Comparison of ENCODE assay signal across 10 cellular contexts in genomic region chr1:169529068-169529642, GRCh38. TPM values are rescaled to one million over a fixed set of nuclear protein-coding genes. Genes with fewer than 3 reads are reported as not detected.
A peak's percentile ranks its signal among the peaks of the same experiment; 100 is the strongest.
DNase-seq lines count a peak whose midpoint lies in the region; ATAC-seq, FAIRE-seq and TF ChIP-seq lines count a peak whose summit lies in the region.
"Had no signal": no experiment of that assay in that cellular context is flagged by ENCODE, and none has a peak within 500 bp of the region (broad histone marks: within the 10 kb centered on the region; RNA-seq: fewer than 3 reads in every experiment).

No MANE protein-coding gene starts in this region.

- no peak overlapping the region for H2AFZ ChIP-seq in keratinocyte (ENCODE audit: control insufficient read depth, low read length)

- H3K4me1 ChIP-seq in SJCRH30 (peaks cover 39% of the 10 kb centered on the region), keratinocyte (ENCODE audit: control insufficient read depth, extremely low read depth, insufficient read depth, low read length) (peaks cover 32% of the 10 kb centered on the region), uterus (no peaks in the 10 kb centered on the region)
- H3K4me1 ChIP-seq: BLaER1, SJSA1 had no signal

- peak; percentile 94 for FAIRE-seq in keratinocyte (lab: Jason Lieb, UNC)

- no peak for ATAC-seq in HG03139 (IDR thresholded peaks at IDR 0.05; ENCODE audit: unreplicated experiment)
- ATAC-seq in HG02798 (IDR thresholded peaks at IDR 0.05; ENCODE audit: poor library complexity, unreplicated experiment): no peak

- H3K9me1 ChIP-seq in keratinocyte (ENCODE audit: control insufficient read depth, extremely low read depth, insufficient read depth, low read length): no peaks in the 10 kb centered on the region

- TF ChIP-seq POLR2A in uterus (IDR thresholded peaks at IDR 0.05): no peak

- no peaks in the 10 kb centered on the region for H3K79me2 ChIP-seq in keratinocyte (ENCODE audit: control insufficient read depth, insufficient read depth, low read length)

- H3K27me3 ChIP-seq in HL-60 (ENCODE audit: insufficient read depth, poor library complexity, severe bottlenecking) (no peaks in the 10 kb centered on the region), SJCRH30 (no peaks in the 10 kb centered on the region), keratinocyte (ENCODE audit: control insufficient read depth, extremely low read depth, insufficient read depth, low read length) (no peaks in the 10 kb centered on the region), uterus (no peaks in the 10 kb centered on the region)
- H3K27me3 ChIP-seq: BLaER1, SJSA1 had no signal

- in situ Hi-C loops in GM13977 (cut with MboI; ENCODE audit: low pct_unique_long_range_greater_than_20kb, low sequenced_read_pairs, unreplicated experiment): loop anchor here (25.0 kb wide), 1 partner anchor 917 kb away; no protein-coding TSS in a partner anchor

- intact Hi-C loops in uterus (cut with DNase I; ENCODE audit: low total_unique reads): no loop called here

- peak overlapping the region; percentile 67 for H3K9ac ChIP-seq in keratinocyte (ENCODE audit: control insufficient read depth, extremely low read depth, insufficient read depth, low read length)
- H3K9ac ChIP-seq: BLaER1 had no signal

- H3K27ac ChIP-seq in 22Rv1: peak overlapping the region; percentile 69
- peak overlapping the region; percentile 74 for H3K27ac ChIP-seq in HL-60 (replicated peaks)
- peak overlapping the region; percentile 61 for H3K27ac ChIP-seq in SJCRH30
- peak overlapping the region; percentile 77 for H3K27ac ChIP-seq in keratinocyte (ENCODE audit: control insufficient read depth, insufficient read depth, low read length)
- H3K27ac ChIP-seq in uterus: no peak overlapping the region
- H3K27ac ChIP-seq: BLaER1, SJSA1 had no signal

- H3K4me3 ChIP-seq in HL-60 (replicated peaks; ENCODE audit: insufficient read depth, low read length) (no peak overlapping the region), SJCRH30 (peak overlapping the region; percentile 10; the same call in 1 of the 2 replicates), keratinocyte (ENCODE audit: control insufficient read depth in 2 of 3, extremely low read depth in 1 of 3, insufficient read depth in 2 of 3, low read depth in 1 of 3, low read length in 3 of 3) (peak overlapping the region in 2 of 3 experiments; percentile 50 to 56), uterus (no peak overlapping the region)
- H3K4me3 ChIP-seq: BLaER1, SJSA1 had no signal

- TF ChIP-seq CTCF in 22Rv1 (IDR thresholded peaks at IDR 0.05) (peak; percentile 14; the same call in 1 of the 2 replicates), HL-60 (IDR thresholded peaks at IDR 0.05; ENCODE audit: insufficient read depth, low read length) (no peak), keratinocyte (optimal IDR thresholded peaks at IDR 0.05 in 1 of 3, IDR thresholded peaks at IDR 0.05 in 1 of 3, conservative IDR thresholded peaks at IDR 0.05 in 1 of 3; ENCODE audit: extremely low read depth in 1 of 3, insufficient read depth in 2 of 3, low read length in 3 of 3) (no peak), uterus (IDR thresholded peaks at IDR 0.05) (no peak), GM13977 (IDR thresholded peaks at IDR 0.05; ENCODE audit: extremely low read depth, insufficient read depth, missing control alignments) (no peak)

- no peaks in the 10 kb centered on the region for H4K20me1 ChIP-seq in keratinocyte (ENCODE audit: control insufficient read depth, extremely low read depth, insufficient read depth, low read length)
- H4K20me1 ChIP-seq: BLaER1 had no signal

- dilution Hi-C loops in keratinocyte (cut with MboI; ENCODE audit: extremely low pct_ligation_motif_present, low sequenced_read_pairs): no loop called here

- DNase-seq in HL-60 (ENCODE audit: low read depth in 1 of 2, low spot score in 1 of 2): peak in 1 of 2 experiments; percentile 29
- peak; percentile 53 to 71 for DNase-seq in SJCRH30
- no peak for DNase-seq in keratinocyte (ENCODE audit: low read depth, low spot score)
- DNase-seq in uterus: no peak
- no peak for DNase-seq in GM13977 (ENCODE audit: low spot score)

- peak overlapping the region; percentile 85 for H3K4me2 ChIP-seq in keratinocyte (ENCODE audit: control insufficient read depth, extremely low read depth, insufficient read depth, low read depth, low read length)
- H3K4me2 ChIP-seq: BLaER1 had no signal

- H3K9me3 ChIP-seq in SJCRH30 (replicated peaks) (no peaks in the 10 kb centered on the region), keratinocyte (ENCODE audit: control insufficient read depth, low read depth, low read length) (no peaks in the 10 kb centered on the region), uterus (no peaks in the 10 kb centered on the region)
- H3K9me3 ChIP-seq: BLaER1, SJSA1 had no signal

- no peaks in the 10 kb centered on the region for H3K36me3 ChIP-seq in SJCRH30
- H3K36me3 ChIP-seq in keratinocyte (ENCODE audit: control insufficient read depth in 2 of 2, extremely low read depth in 1 of 2, insufficient read depth in 2 of 2, low read length in 2 of 2): no peaks in the 10 kb centered on the region
- no peaks in the 10 kb centered on the region for H3K36me3 ChIP-seq in uterus
- H3K36me3 ChIP-seq: BLaER1, SJSA1 had no signal

RNA-seq across cellular contexts. Expression of gene SLC19A2, which starts 43.4 kb away (rescaled TPM):
- total RNA-seq in SJCRH30 (2014; rRNA removed; shearing (Covaris generic)): 26.9 and 27.2 TPM in 2 replicates
- polyA plus RNA-seq in keratinocyte: 6.8 to 12.4 TPM (median 11.9 TPM) in 3 replicates
- 11.2 TPM for polyA plus RNA-seq in keratinocyte (2011; ENCODE audit: low read depth)
- polyA plus RNA-seq in keratinocyte (2011; cell fraction: cytosol; rRNA removed): 2.3 and 5.3 TPM in 2 replicates
- 13.2 and 18.6 TPM in 2 replicates for polyA plus RNA-seq in keratinocyte (2011; cell fraction: nucleus; rRNA removed)
- 3.8 and 16.1 TPM in 2 replicates for polyA plus RNA-seq in keratinocyte (2012; ENCODE audit: low replicate concordance)
- polyA minus RNA-seq in keratinocyte: 6.3 to 19.9 TPM (median 15.1 TPM) in 3 replicates
- polyA minus RNA-seq in keratinocyte (2011; cell fraction: cytosol; rRNA and poly(A)+ RNA removed): 3.3 TPM
- polyA minus RNA-seq in keratinocyte (2011; cell fraction: nucleus; rRNA and poly(A)+ RNA removed): 15.9 and 26.6 TPM in 2 replicates
- total RNA-seq in uterus: 10 to 100 TPM; 12.6 to 52.4 (median 16.7) TPM

RNA-seq across cellular contexts. Expression of gene F5, which starts 57.1 kb away (rescaled TPM):
- total RNA-seq in SJCRH30 (2014; rRNA removed; shearing (Covaris generic)): not detected in 2 replicates
- 0.01 TPM in 1 of 3 replicates, not detected in the others for polyA plus RNA-seq in keratinocyte
- 0.04 TPM for polyA plus RNA-seq in keratinocyte (2011; ENCODE audit: low read depth)
- not detected in 2 replicates for polyA plus RNA-seq in keratinocyte (2011; cell fraction: cytosol; rRNA removed)
- polyA plus RNA-seq in keratinocyte (2011; cell fraction: nucleus; rRNA removed): not detected in 2 replicates
- polyA plus RNA-seq in keratinocyte (2012; ENCODE audit: low replicate concordance): 0.01 TPM in 1 of 2 replicates, not detected in the other
- not detected in 3 replicates for polyA minus RNA-seq in keratinocyte
- not detected for polyA minus RNA-seq in keratinocyte (2011; cell fraction: cytosol; rRNA and poly(A)+ RNA removed)
- not detected in 2 replicates for polyA minus RNA-seq in keratinocyte (2011; cell fraction: nucleus; rRNA and poly(A)+ RNA removed)
- 1 to 10 TPM in 1 of 4 donors, under 1 TPM in 2, not detected in 1; under 0.01 to 1.3 (median 0.43) TPM for total RNA-seq in uterus
- total RNA-seq: SJSA1 had no signal

Comparison
In these comparisons a context has a peak if more than half of its experiments do, and no peak if none do; other contexts are left out.
1. H3K27ac ChIP-seq: peak in 22Rv1 (single experiment), HL-60 (single experiment), SJCRH30 (single experiment) and keratinocyte (single experiment); none in uterus (0 of 2).
2. DNase-seq: peak in SJCRH30 (2 of 2); none in keratinocyte (single experiment), uterus (0 of 2) and GM13977 (single experiment).
3. H3K4me3 ChIP-seq: peak in SJCRH30 (single experiment) and keratinocyte (2 of 3); none in HL-60 (single experiment) and uterus (0 of 2).